8 cellular contexts compared by ENCODE assay signal in genomic region chr20:28602001-28602400, GRCh38.
DNase-seq lines count a peak whose midpoint lies in the region; ATAC-seq, FAIRE-seq and TF ChIP-seq lines count a peak whose summit lies in the region.
"Not testable (repeated sequence)": the region's sequence is repeated elsewhere in the genome, so short reads cannot be mapped to it uniquely, and the experiment has no call there.

No MANE protein-coding gene starts in this region.

- intact Hi-C loops in CD4-positive, alpha-beta memory T cell (cut with micrococcal nuclease); lower lobe of right lung (cut with DNase I): not testable (repeated sequence)

- CTCF ChIA-PET in CD4-positive, alpha-beta memory T cell (lab: Charles Lee; ENCODE audit: partially characterized antibody), result interaction anchor here (1.2 kb wide), 1 partner anchor 11 kb away, joined by 6 read pairs; no protein-coding TSS in a partner anchor
- CTCF ChIA-PET in activated CD8-positive, alpha-beta memory T cell treated with anti-CD3 and anti-CD28 coated beads, Interleukin-2, amount 10 ng/mL, durations not matched to agents 7 days and 5 days (lab: Charles Lee), result interaction anchor here (1.3 kb wide), 1 partner anchor 11 kb away, joined by 3 read pairs; no protein-coding TSS in a partner anchor

- not testable (repeated sequence) for DNase-seq in CD4-positive, alpha-beta memory T cell; NT2/D1 (ENCODE audit: low read depth, low spot score); activated CD8-positive, alpha-beta memory T cell treated with anti-CD3 and anti-CD28 coated beads, Interleukin-2, amount 10 ng/mL, durations not matched to agents 7 days and 5 days; bronchial epithelial cell (ENCODE audit: low read depth); foreskin fibroblast; lower lobe of right lung; type B pancreatic cell (ENCODE audit: extremely low spot score, unreplicated experiment)

- peaks cover 12 to 20% of the 10 kb centered on the region in 2 donors for H3K36me3 Mint-ChIP-seq in CD4-positive, alpha-beta memory T cell
- peaks cover 15% of the 10 kb centered on the region for H3K36me3 Mint-ChIP-seq in activated CD8-positive, alpha-beta memory T cell treated with anti-CD3 and anti-CD28 coated beads, Interleukin-2, amount 10 ng/mL, durations not matched to agents 7 days and 5 days
- H3K36me3 Mint-ChIP-seq in type B pancreatic cell, result not testable (repeated sequence)

- not testable (repeated sequence) for H3K36me3 ChIP-seq in CD4-positive, alpha-beta memory T cell (ENCODE audit: insufficient read depth, low read length); NT2/D1 (ENCODE audit: insufficient read depth, insufficient read length, low read length); bronchial epithelial cell (ENCODE audit: control insufficient read depth, insufficient read depth, low read length); lower lobe of right lung; rectal smooth muscle tissue (ENCODE audit: control insufficient read depth, insufficient read depth, low read length)

- H3K27ac ChIP-seq in CD4-positive, alpha-beta memory T cell (ENCODE audit: low read depth, low read length), result peak overlapping the region; percentile 60
- H3K27ac ChIP-seq in lower lobe of right lung, result peak overlapping the region; percentile 84
- peak overlapping the region; percentile 66 for H3K27ac ChIP-seq in rectal smooth muscle tissue (ENCODE audit: low read depth, low read length)

- peak overlapping the region; percentile 62 to 97 (median 92) for H3K27ac Mint-ChIP-seq in CD4-positive, alpha-beta memory T cell
- peak overlapping the region; percentile 91 for H3K27ac Mint-ChIP-seq in activated CD8-positive, alpha-beta memory T cell treated with anti-CD3 and anti-CD28 coated beads, Interleukin-2, amount 10 ng/mL, durations not matched to agents 7 days and 5 days
- H3K27ac Mint-ChIP-seq in type B pancreatic cell, result not testable (repeated sequence)

- H3K27me3 Mint-ChIP-seq in CD4-positive, alpha-beta memory T cell; activated CD8-positive, alpha-beta memory T cell treated with anti-CD3 and anti-CD28 coated beads, Interleukin-2, amount 10 ng/mL, durations not matched to agents 7 days and 5 days; type B pancreatic cell: not testable (repeated sequence)

- peaks cover 14 to 48% (median 20%) of the 10 kb centered on the region in 4 donors for H3K4me1 Mint-ChIP-seq in CD4-positive, alpha-beta memory T cell
- H3K4me1 Mint-ChIP-seq in activated CD8-positive, alpha-beta memory T cell treated with anti-CD3 and anti-CD28 coated beads, Interleukin-2, amount 10 ng/mL, durations not matched to agents 7 days and 5 days, result peaks cover 24% of the 10 kb centered on the region
- H3K4me1 Mint-ChIP-seq in type B pancreatic cell (ENCODE audit: unreplicated experiment), result not testable (repeated sequence)

- H3K9me3 ChIP-seq in CD4-positive, alpha-beta memory T cell (ENCODE audit: control insufficient read depth in 1 of 2, low read length in 2 of 2); NT2/D1 (ENCODE audit: insufficient read depth, low read length); lower lobe of right lung: not testable (repeated sequence)

- not testable (repeated sequence) for ATAC-seq in activated CD8-positive, alpha-beta memory T cell treated with anti-CD3 and anti-CD28 coated beads, Interleukin-2, amount 10 ng/mL, durations not matched to agents 7 days and 5 days; lower lobe of right lung

- H3K4me3 ChIP-seq in CD4-positive, alpha-beta memory T cell (ENCODE audit: low read length in 2 of 2), result peak overlapping the region; percentile 61 to 72
- peak overlapping the region; percentile 68 for H3K4me3 ChIP-seq in NT2/D1 (ENCODE audit: insufficient read length, low read depth)
- peak overlapping the region; percentile 59 for H3K4me3 ChIP-seq in bronchial epithelial cell (ENCODE audit: low read depth, low read length)
- H3K4me3 ChIP-seq in foreskin fibroblast (ENCODE audit: low read depth in 1 of 2, low read length in 2 of 2), result peak overlapping the region; percentile 56 to 81
- peak overlapping the region; percentile 71 for H3K4me3 ChIP-seq in lower lobe of right lung
- peak overlapping the region; percentile 64 for H3K4me3 ChIP-seq in rectal smooth muscle tissue (ENCODE audit: low read length)

- peak overlapping the region; percentile 70 for H3K9ac ChIP-seq in NT2/D1 (ENCODE audit: insufficient read length, low read depth)
- H3K9ac ChIP-seq in rectal smooth muscle tissue (ENCODE audit: low read length), result not testable (repeated sequence)

- POLR2A ChIA-PET in CD4-positive, alpha-beta memory T cell (lab: Charles Lee; ENCODE audit: partially characterized antibody), result not testable (repeated sequence)

- H3K4me3 Mint-ChIP-seq in CD4-positive, alpha-beta memory T cell, result peak overlapping the region; percentile 90 to 98 (median 96)
- peak overlapping the region; percentile 95 for H3K4me3 Mint-ChIP-seq in activated CD8-positive, alpha-beta memory T cell treated with anti-CD3 and anti-CD28 coated beads, Interleukin-2, amount 10 ng/mL, durations not matched to agents 7 days and 5 days
- H3K4me3 Mint-ChIP-seq in type B pancreatic cell, result peak overlapping the region; percentile 69

- peaks cover 0 to 17% (median 3%) of the 10 kb centered on the region in 8 donors for H3K9me3 Mint-ChIP-seq in CD4-positive, alpha-beta memory T cell
- not testable (repeated sequence) for H3K9me3 Mint-ChIP-seq in activated CD8-positive, alpha-beta memory T cell treated with anti-CD3 and anti-CD28 coated beads, Interleukin-2, amount 10 ng/mL, durations not matched to agents 7 days and 5 days (ENCODE audit: low read depth); type B pancreatic cell

- not testable (repeated sequence) for H3K4me1 ChIP-seq in CD4-positive, alpha-beta memory T cell (ENCODE audit: insufficient read depth, low read length); NT2/D1 (ENCODE audit: insufficient read depth, insufficient read length); lower lobe of right lung; rectal smooth muscle tissue (ENCODE audit: control insufficient read depth, insufficient read depth, low read length)

- FAIRE-seq in bronchial epithelial cell (lab: Jason Lieb, UNC), result not testable (repeated sequence)

- H3K27me3 ChIP-seq in CD4-positive, alpha-beta memory T cell (ENCODE audit: insufficient read depth, low read length); NT2/D1 (ENCODE audit: insufficient read depth, insufficient read length); bronchial epithelial cell (ENCODE audit: control insufficient read depth, insufficient read depth, low read length); lower lobe of right lung (ENCODE audit: low read depth); rectal smooth muscle tissue (ENCODE audit: control insufficient read depth, insufficient read depth, low read length): not testable (repeated sequence)

- not testable (repeated sequence) for TF ChIP-seq CTCF in bronchial epithelial cell (IDR thresholded peaks at IDR 0.05; ENCODE audit: insufficient read depth, low read length, severe bottlenecking); foreskin fibroblast (IDR thresholded peaks at IDR 0.05; ENCODE audit: low read depth, low read length); lower lobe of right lung (IDR thresholded peaks at IDR 0.05); type B pancreatic cell (conservative IDR thresholded peaks at IDR 0.05)
